ENCODE assay signal across 1 cellular context in genomic region chr1:224488806-224489584, GRCh38.
TF ChIP-seq lines count a peak whose summit lies in the region.

No MANE protein-coding gene starts in this region.

TF ChIP-seq in H1, 55 proteins besides CTCF, POLR2A, EP300 and RAD21 (continued from another document):
- TF ChIP-seq TBP (IDR thresholded peaks at IDR 0.05; ENCODE audit: low read depth, low read length), result no peak
